23 cellular contexts compared by ENCODE assay signal in genomic region chr9:76112151-76112550, GRCh38.
"Had no signal": no experiment of that assay in that cellular context is flagged by ENCODE, and none has a peak within 500 bp of the region (broad histone marks: within the 10 kb centered on the region; RNA-seq: fewer than 3 reads in every experiment).

No MANE protein-coding gene starts in this region.

- H3K4me1 ChIP-seq: parathyroid adenoma, right lobe of liver, upper lobe of right lung, uterus had no signal

- H3K36me3 ChIP-seq: gastrocnemius medialis, left lung, right lobe of liver, transverse colon, uterus had no signal

- ATAC-seq: esophagus mucosa; gastrocnemius medialis; left cardiac atrium; left lung; mucosa of descending colon; natural killer cell treated with Interleukin-12 subunit alpha and Interleukin-12 subunit beta and Interleukin-15 and Interleukin-18, amount 100 ng/mL, for 72 hours; right lobe of liver; stimulated activated naive B cell treated with anti-CD40 and anti-IgM and Interleukin-4, amounts not matched to agents 10 μg/mL and 1 μg/mL and 100 μg/mL, for 72 hours; upper lobe of right lung had no signal

- H3K4me3 ChIP-seq: gastrocnemius medialis, left lung, mucosa of descending colon, right lobe of liver, transverse colon, upper lobe of right lung, uterus had no signal

- DNase-seq: effector CD8-positive, alpha-beta T cell; endodermal cell; foreskin fibroblast; gastrocnemius medialis; head of caudate nucleus; kidney; left cardiac atrium; left lung; mesenchymal stem cell; mucosa of descending colon; naive B cell; right lobe of liver; small intestine; stimulated activated CD4-positive, alpha-beta T cell treated with anti-CD3 and anti-CD28 coated beads, Interleukin-15, amount 100 ng/mL, for 24 hours; stimulated activated CD4-positive, alpha-beta T cell treated with anti-CD3 and anti-CD28 coated beads, Interleukin-2, amount 100 ng/mL, for 48 hours; stimulated activated naive B cell treated with anti-CD40 and anti-IgM and Interleukin-4, amounts not matched to agents 10 μg/mL and 1 μg/mL and 100 μg/mL, for 72 hours; transverse colon; upper lobe of right lung; uterus had no signal

- H3K9me3 ChIP-seq: gastrocnemius medialis, left lung, mucosa of descending colon, right lobe of liver, transverse colon, upper lobe of right lung, uterus had no signal

- H3K27me3 ChIP-seq: gastrocnemius medialis, left lung, right lobe of liver, transverse colon, upper lobe of right lung, uterus had no signal

- H3K27ac ChIP-seq: epithelial cell of prostate, gastrocnemius medialis, left lung, parathyroid adenoma, right lobe of liver, transverse colon, upper lobe of right lung, uterus had no signal
